ENCODE assay signal across 27 cellular contexts in genomic region chr2:182852787-182853186, GRCh38. TPM values are rescaled to one million over a fixed set of nuclear protein-coding genes. Genes with fewer than 3 reads are reported as not detected.
"Had no signal": no experiment of that assay in that cellular context is flagged by ENCODE, and none has a peak within 500 bp of the region (broad histone marks: within the 10 kb centered on the region; RNA-seq: fewer than 3 reads in every experiment).

No MANE protein-coding gene starts in this region.

- DNase-seq: activated B cell treated with CpG ODN at 0.5 μM for 24 hours; activated CD4-positive, alpha-beta T cell treated with anti-CD3 and anti-CD28 coated beads for 36 hours; activated CD4-positive, alpha-beta T cell treated with anti-CD3 and anti-CD28 coated beads, Interleukin-2, amount 50 U/mL, for 4 hours; activated CD8-positive, alpha-beta memory T cell treated with anti-CD3 and anti-CD28 coated beads for 24 hours; activated CD8-positive, alpha-beta memory T cell treated with anti-CD3 and anti-CD28 coated beads, Interleukin-2, amount 50 U/mL, for 48 hours; activated naive CD4-positive, alpha-beta T cell treated with anti-CD3 and anti-CD28 coated beads for 36 hours; activated naive CD8-positive, alpha-beta T cell treated with anti-CD3 and anti-CD28 coated beads, Interleukin-2, amount 10 ng/mL, durations not matched to agents 7 days and 5 days; activated T-cell treated with anti-CD3 and anti-CD28 coated beads, Interleukin-2, amount 50 U/mL, for 48 hours; amniotic stem cell; dorsolateral prefrontal cortex; effector memory CD8-positive, alpha-beta T cell; esophagus squamous epithelium; hypothalamus; mesendoderm; natural killer cell; stimulated activated CD4-positive, alpha-beta T cell treated with anti-CD3 and anti-CD28 coated beads, Interleukin-1b, Interleukin-23, amount 100 ng/mL, for 48 hours; SW 1271; T-helper 17 cell; transverse colon had no signal

- H3K27me3 ChIP-seq: body of pancreas, cardiac muscle cell, dorsolateral prefrontal cortex, esophagus squamous epithelium, gastrocnemius medialis, ovary, right atrium auricular region, transverse colon, uterus had no signal

- H3K27ac Mint-ChIP-seq: activated B cell treated with CpG ODN at 0.5 μM for 24 hours; activated CD4-positive, alpha-beta T cell treated with anti-CD3 and anti-CD28 coated beads for 36 hours; activated naive CD4-positive, alpha-beta T cell treated with anti-CD3 and anti-CD28 coated beads for 36 hours; activated naive CD8-positive, alpha-beta T cell treated with anti-CD3 and anti-CD28 coated beads, Interleukin-2, amount 10 ng/mL, durations not matched to agents 7 days and 5 days; effector memory CD8-positive, alpha-beta T cell; natural killer cell; stimulated activated naive CD8-positive, alpha-beta T cell treated with anti-CD3 and anti-CD28 coated beads, Interleukin-15, Interleukin-2, amounts not matched to agents 100 ng/mL and 50 ng/mL, for 24 hours; T-helper 17 cell had no signal

- ATAC-seq: activated CD4-positive, alpha-beta T cell treated with anti-CD3 and anti-CD28 coated beads for 36 hours; body of pancreas; effector memory CD8-positive, alpha-beta T cell; natural killer cell; T-helper 17 cell had no signal

- H3K4me1 Mint-ChIP-seq: activated B cell treated with CpG ODN at 0.5 μM for 24 hours; activated CD4-positive, alpha-beta T cell treated with anti-CD3 and anti-CD28 coated beads for 36 hours; activated naive CD8-positive, alpha-beta T cell treated with anti-CD3 and anti-CD28 coated beads, Interleukin-2, amount 10 ng/mL, durations not matched to agents 7 days and 5 days; natural killer cell; T-helper 17 cell had no signal

- H3K4me3 Mint-ChIP-seq: activated B cell treated with CpG ODN at 0.5 μM for 24 hours; activated CD4-positive, alpha-beta T cell treated with anti-CD3 and anti-CD28 coated beads for 36 hours; activated naive CD4-positive, alpha-beta T cell treated with anti-CD3 and anti-CD28 coated beads for 36 hours; activated naive CD8-positive, alpha-beta T cell treated with anti-CD3 and anti-CD28 coated beads, Interleukin-2, amount 10 ng/mL, durations not matched to agents 7 days and 5 days; effector memory CD8-positive, alpha-beta T cell; natural killer cell; stimulated activated naive CD8-positive, alpha-beta T cell treated with anti-CD3 and anti-CD28 coated beads, Interleukin-15, Interleukin-2, amounts not matched to agents 100 ng/mL and 50 ng/mL, for 24 hours; T-helper 17 cell had no signal

- H3K36me3 Mint-ChIP-seq: activated naive CD8-positive, alpha-beta T cell treated with anti-CD3 and anti-CD28 coated beads, Interleukin-2, amount 10 ng/mL, durations not matched to agents 7 days and 5 days; natural killer cell had no signal

- H3K9me3 ChIP-seq: body of pancreas, gastrocnemius medialis, ovary, right atrium auricular region, transverse colon had no signal

- H3K36me3 ChIP-seq: cardiac muscle cell, esophagus squamous epithelium, gastrocnemius medialis, ovary, right atrium auricular region, transverse colon, uterus had no signal

- H3K4me1 ChIP-seq: body of pancreas, esophagus squamous epithelium, psoas muscle, right atrium auricular region, transverse colon, uterus had no signal

- H3K4me3 ChIP-seq: body of pancreas, cardiac muscle cell, dorsolateral prefrontal cortex, esophagus squamous epithelium, gastrocnemius medialis, ovary, psoas muscle, right atrium auricular region, transverse colon, uterus had no signal

- H3K27ac ChIP-seq: body of pancreas, cardiac muscle cell, dorsolateral prefrontal cortex, esophagus squamous epithelium, gastrocnemius medialis, ovary, psoas muscle, right atrium auricular region, transverse colon had no signal

- H3K9me3 Mint-ChIP-seq: activated B cell treated with CpG ODN at 0.5 μM for 24 hours; activated naive CD4-positive, alpha-beta T cell treated with anti-CD3 and anti-CD28 coated beads for 36 hours; effector memory CD8-positive, alpha-beta T cell; stimulated activated naive CD8-positive, alpha-beta T cell treated with anti-CD3 and anti-CD28 coated beads, Interleukin-15, Interleukin-2, amounts not matched to agents 100 ng/mL and 50 ng/mL, for 24 hours had no signal

RNA-seq across cellular contexts. Expression of gene FRZB, which starts 13.7 kb away (rescaled TPM):
- total RNA-seq: activated B cell treated with CpG ODN at 0.5 μM for 24 hours; activated CD4-positive, alpha-beta T cell treated with anti-CD3 and anti-CD28 coated beads for 36 hours; activated naive CD4-positive, alpha-beta T cell treated with anti-CD3 and anti-CD28 coated beads for 36 hours; activated naive CD8-positive, alpha-beta T cell treated with anti-CD3 and anti-CD28 coated beads, Interleukin-2, amount 10 ng/mL, durations not matched to agents 7 days and 5 days; natural killer cell; T-helper 17 cell had no signal
